ENCODE assay signal across 29 cellular contexts in genomic region chr5:145774442-145774841, GRCh38.
"Had no signal": no experiment of that assay in that cellular context is flagged by ENCODE, and none has a peak within 500 bp of the region (broad histone marks: within the 10 kb centered on the region; RNA-seq: fewer than 3 reads in every experiment).

No MANE protein-coding gene starts in this region.

- H3K4me2 ChIP-seq: smooth muscle cell had no signal

- ATAC-seq: activated CD8-positive, alpha-beta memory T cell treated with anti-CD3 and anti-CD28 coated beads, Interleukin-2, amount 10 ng/mL, durations not matched to agents 7 days and 5 days; effector memory CD8-positive, alpha-beta T cell; gastroesophageal sphincter; left lobe of liver; psoas muscle; stimulated activated memory B cell treated with anti-CD40 and anti-IgM and Interleukin-4, amounts not matched to agents 10 μg/mL and 1 μg/mL and 100 μg/mL, for 72 hours; T-helper 17 cell had no signal

- H3K4me1 Mint-ChIP-seq: activated CD4-positive, alpha-beta T cell treated with anti-CD3 and anti-CD28 coated beads, Interleukin-2, amount 10 ng/mL, durations not matched to agents 7 days and 5 days; activated CD8-positive, alpha-beta memory T cell treated with anti-CD3 and anti-CD28 coated beads, Interleukin-2, amount 10 ng/mL, durations not matched to agents 7 days and 5 days; activated naive CD4-positive, alpha-beta T cell treated with anti-CD3 and anti-CD28 coated beads, Interleukin-2, amount 50 U/mL, for 24 hours; naive B cell; stimulated activated memory B cell treated with anti-CD40 and anti-IgM and Interleukin-4, amounts not matched to agents 10 μg/mL and 1 μg/mL and 100 μg/mL, for 72 hours; T-helper 17 cell had no signal

- H3K4me3 Mint-ChIP-seq: activated CD4-positive, alpha-beta memory T cell treated with anti-CD3 and anti-CD28 coated beads, Interleukin-2, amount 10 ng/mL, durations not matched to agents 7 days and 5 days; activated CD4-positive, alpha-beta T cell treated with anti-CD3 and anti-CD28 coated beads, Interleukin-2, amount 10 ng/mL, durations not matched to agents 7 days and 5 days; activated CD8-positive, alpha-beta memory T cell treated with anti-CD3 and anti-CD28 coated beads, Interleukin-2, amount 10 ng/mL, durations not matched to agents 7 days and 5 days; activated naive CD4-positive, alpha-beta T cell treated with anti-CD3 and anti-CD28 coated beads, Interleukin-2, amount 50 U/mL, for 24 hours; brain; effector memory CD8-positive, alpha-beta T cell; naive B cell; stimulated activated memory B cell treated with anti-CD40 and anti-IgM and Interleukin-4, amounts not matched to agents 10 μg/mL and 1 μg/mL and 100 μg/mL, for 72 hours; T-helper 17 cell had no signal

- H3K9me3 Mint-ChIP-seq: activated CD4-positive, alpha-beta memory T cell treated with anti-CD3 and anti-CD28 coated beads, Interleukin-2, amount 10 ng/mL, durations not matched to agents 7 days and 5 days; activated CD4-positive, alpha-beta T cell treated with anti-CD3 and anti-CD28 coated beads, Interleukin-2, amount 10 ng/mL, durations not matched to agents 7 days and 5 days; activated naive CD4-positive, alpha-beta T cell treated with anti-CD3 and anti-CD28 coated beads, Interleukin-2, amount 50 U/mL, for 24 hours; activated T-helper 2 cell treated with anti-CD3 and anti-CD28 coated beads, Interferon-gamma antibody, Interleukin-2, Interleukin-4, amounts not matched to agents 10 μg/mL and 5 μg/mL and 100 μg/mL, durations not matched to agents 14 hours and 24 hours and 36 hours; naive B cell had no signal

- H3K9ac ChIP-seq: parathyroid adenoma had no signal

- H3K79me2 ChIP-seq: parathyroid adenoma had no signal

- H3K27me3 ChIP-seq: gastroesophageal sphincter, right atrium auricular region, tibial nerve had no signal

- DNase-seq: activated CD4-positive, alpha-beta memory T cell treated with anti-CD3 and anti-CD28 coated beads, Interleukin-2, amount 10 ng/mL, durations not matched to agents 7 days and 5 days; activated CD4-positive, alpha-beta T cell treated with anti-CD3 and anti-CD28 coated beads for 1 hour; activated CD4-positive, alpha-beta T cell treated with anti-CD3 and anti-CD28 coated beads, Interleukin-2, amount 10 ng/mL, durations not matched to agents 7 days and 5 days; activated CD8-positive, alpha-beta memory T cell treated with anti-CD3 and anti-CD28 coated beads, Interleukin-2, amount 10 ng/mL, durations not matched to agents 7 days and 5 days; activated T-cell treated with anti-CD3 and anti-CD28 coated beads, Interleukin-2, amount 50 U/mL, for 48 hours; aorta; cortex of kidney; effector memory CD8-positive, alpha-beta T cell; head of caudate nucleus; hippocampal formation; naive B cell; occipital lobe; psoas muscle; stimulated activated CD4-positive, alpha-beta T cell treated with anti-CD3 and anti-CD28 coated beads, Interleukin-1b, Interleukin-23, amount 100 ng/mL, for 48 hours; stimulated activated CD4-positive, alpha-beta T cell treated with anti-CD3 and anti-CD28 coated beads, Interleukin-4, amount 100 ng/mL, for 4 hours; stimulated activated CD8-positive, alpha-beta memory T cell treated with anti-CD3 and anti-CD28 coated beads, Interleukin-4, amount 100 ng/mL, for 48 hours; T-helper 17 cell; T1000 had no signal

- H3K27ac ChIP-seq: parathyroid adenoma, psoas muscle had no signal

- H3K4me3 ChIP-seq: gastroesophageal sphincter, lung, psoas muscle, right atrium auricular region, smooth muscle cell, tibial nerve had no signal

- H3K36me3 ChIP-seq: right atrium auricular region had no signal

- H3K27me3 Mint-ChIP-seq: activated CD4-positive, alpha-beta memory T cell treated with anti-CD3 and anti-CD28 coated beads, Interleukin-2, amount 10 ng/mL, durations not matched to agents 7 days and 5 days; activated CD4-positive, alpha-beta T cell treated with anti-CD3 and anti-CD28 coated beads, Interleukin-2, amount 10 ng/mL, durations not matched to agents 7 days and 5 days; activated CD8-positive, alpha-beta memory T cell treated with anti-CD3 and anti-CD28 coated beads, Interleukin-2, amount 10 ng/mL, durations not matched to agents 7 days and 5 days; activated naive CD4-positive, alpha-beta T cell treated with anti-CD3 and anti-CD28 coated beads, Interleukin-2, amount 50 U/mL, for 24 hours; effector memory CD8-positive, alpha-beta T cell; naive B cell; stimulated activated memory B cell treated with anti-CD40 and anti-IgM and Interleukin-4, amounts not matched to agents 10 μg/mL and 1 μg/mL and 100 μg/mL, for 72 hours; T-helper 17 cell had no signal

- H3K4me1 ChIP-seq: psoas muscle had no signal

- H3K27ac Mint-ChIP-seq: activated CD4-positive, alpha-beta memory T cell treated with anti-CD3 and anti-CD28 coated beads, Interleukin-2, amount 10 ng/mL, durations not matched to agents 7 days and 5 days; activated CD4-positive, alpha-beta T cell treated with anti-CD3 and anti-CD28 coated beads, Interleukin-2, amount 10 ng/mL, durations not matched to agents 7 days and 5 days; activated CD8-positive, alpha-beta memory T cell treated with anti-CD3 and anti-CD28 coated beads, Interleukin-2, amount 10 ng/mL, durations not matched to agents 7 days and 5 days; activated naive CD4-positive, alpha-beta T cell treated with anti-CD3 and anti-CD28 coated beads, Interleukin-2, amount 50 U/mL, for 24 hours; activated T-helper 2 cell treated with anti-CD3 and anti-CD28 coated beads, Interferon-gamma antibody, Interleukin-2, Interleukin-4, amounts not matched to agents 10 μg/mL and 5 μg/mL and 100 μg/mL, durations not matched to agents 14 hours and 24 hours and 36 hours; brain; effector memory CD8-positive, alpha-beta T cell; stimulated activated memory B cell treated with anti-CD40 and anti-IgM and Interleukin-4, amounts not matched to agents 10 μg/mL and 1 μg/mL and 100 μg/mL, for 72 hours; T-helper 17 cell had no signal
